In genomic region chr22:15642288-15642861, GRCh38 we compare ENCODE assay signal across 4 cellular contexts. TPM values are rescaled to one million over a fixed set of nuclear protein-coding genes. Genes with fewer than 3 reads are reported as not detected.
"Had no signal": no experiment of that assay in that cellular context is flagged by ENCODE, and none has a peak within 500 bp of the region (broad histone marks: within the 10 kb centered on the region; RNA-seq: fewer than 3 reads in every experiment).

No MANE protein-coding gene starts in this region.

RNA-seq across cellular contexts. Expression of gene POTEH, which starts 47.5 kb away (rescaled TPM):
- total RNA-seq: GM23248, H7, HFFc6, IMR-90 had no signal
- polyA plus RNA-seq: GM23248, IMR-90 had no signal
